ENCODE assay signal across 8 cellular contexts in genomic region chr15:74995779-74996765, GRCh38. TPM values are rescaled to one million over a fixed set of nuclear protein-coding genes. Genes with fewer than 3 reads are reported as not detected.
DNase-seq lines count a peak whose midpoint lies in the region; ATAC-seq, FAIRE-seq and TF ChIP-seq lines count a peak whose summit lies in the region.

No MANE protein-coding gene starts in this region.

- H3K4me2 ChIP-seq in H9 (ENCODE audit: insufficient read depth, insufficient read length, low read length): peak overlapping the region; percentile 82
- H3K4me2 ChIP-seq in mesendoderm (ENCODE audit: low read length): peak overlapping the region; percentile 87

- H3K56ac ChIP-seq in H9 (ENCODE audit: insufficient read length, low read depth, low read length) (no peak overlapping the region), mesendoderm (ENCODE audit: low read length) (peak overlapping the region; percentile 92)

- ATAC-seq in HG02852 (IDR thresholded peaks at IDR 0.05; ENCODE audit: unreplicated experiment) (no peak), GM18520 (IDR thresholded peaks at IDR 0.05; ENCODE audit: unreplicated experiment) (no peak)

- H3K79me1 ChIP-seq in H9 (ENCODE audit: insufficient read depth, low read depth, low read length, poor library complexity, severe bottlenecking) (peaks cover 2% of the 10 kb centered on the region), mesendoderm (ENCODE audit: low read length) (no peaks in the 10 kb centered on the region)

- in situ Hi-C loops in transverse colon (cut with MboI; ENCODE audit: low pct_ligation_motif_present in 1 of 4, low pct_unique_long_range_greater_than_20kb in 1 of 4, low sequenced_read_pairs in 3 of 4): no loop called here

- no peak overlapping the region for H2AFZ ChIP-seq in H9 (ENCODE audit: low read length)

- peaks cover 2 to 4% of the 10 kb centered on the region in 2 experiments; a peak in 3 of 5 replicates for H3K9me3 Mint-ChIP-seq in H9

- H2BK120ac ChIP-seq in H9 (ENCODE audit: low read depth, low read length, poor library complexity, severe bottlenecking): no peak overlapping the region
- H2BK120ac ChIP-seq in mesendoderm (ENCODE audit: low read depth, low read length): no peak overlapping the region

- no peak overlapping the region for H2BK12ac ChIP-seq in H9 (ENCODE audit: insufficient read length, low read depth, low read length)

- H3K9me3 ChIP-seq in H9 (ENCODE audit: control insufficient read depth, low read depth, low read length) (no peaks in the 10 kb centered on the region), transverse colon (no peaks in the 10 kb centered on the region)

- H2BK20ac ChIP-seq in H9 (ENCODE audit: low read depth, low read length, poor library complexity, severe bottlenecking): no peak overlapping the region

- H3K4me1 ChIP-seq in H9 (ENCODE audit: insufficient read depth, low read length): no peaks in the 10 kb centered on the region
- H3K4me1 ChIP-seq in mesendoderm (ENCODE audit: control insufficient read depth, low read depth, low read length): peaks cover 1% of the 10 kb centered on the region
- H3K4me1 ChIP-seq in transverse colon: peaks cover 0 to 24% (median 14%) of the 10 kb centered on the region in 4 donors

- H3K27ac ChIP-seq in H9 (ENCODE audit: insufficient read length, low read depth, low read length): no peak overlapping the region
- no peak overlapping the region for H3K27ac ChIP-seq in mesendoderm (ENCODE audit: low read depth, low read length)
- H3K27ac ChIP-seq in transverse colon: peak overlapping the region in 2 of 4 donors; percentile 2 to 34

- no peak overlapping the region for H2BK15ac ChIP-seq in H9 (ENCODE audit: low read depth, low read length)
- no peak overlapping the region for H2BK15ac ChIP-seq in mesendoderm (replicated peaks; ENCODE audit: low read depth)

- H4K8ac ChIP-seq in H9 (replicated peaks; ENCODE audit: insufficient read length, low read depth, low read length) (no peak overlapping the region), mesendoderm (ENCODE audit: low read depth, low read length) (no peak overlapping the region)

- H3K79me2 ChIP-seq in H9 (ENCODE audit: insufficient read depth, low read length) (no peaks in the 10 kb centered on the region), mesendoderm (ENCODE audit: control insufficient read depth, insufficient read depth, low read length) (no peaks in the 10 kb centered on the region)

- H3K9ac ChIP-seq in H9 (ENCODE audit: extremely low read depth, insufficient read length, low read length) (peak overlapping the region; percentile 76), mesendoderm (ENCODE audit: low read length) (peak overlapping the region; percentile 71)

- DNase-seq in H9 (peak; percentile 63), NCI-H526 (lab: John Stamatoyannopoulos, UW) (peak; percentile 44 to 65), cerebellum (ENCODE audit: low spot score) (peak; percentile 82), mesendoderm (peak; percentile 40), transverse colon (peak; percentile 45), GM19239 (ENCODE audit: insufficient read length, low spot score) (no peak)

- peaks cover 8 to 18% (median 14%) of the 10 kb centered on the region in 3 experiments; a peak in 6 of 7 replicates for H3K36me3 Mint-ChIP-seq in H9 (ENCODE audit: insufficient read depth in 1 of 3, low read depth in 3 of 3)

- H3K4me3 ChIP-seq in mesendoderm (ENCODE audit: low read length) (peak overlapping the region; percentile 66), transverse colon (peak overlapping the region; percentile 50 to 68 (median 60))

- no peak overlapping the region for H4K91ac ChIP-seq in H9 (ENCODE audit: insufficient read length, low read depth, low read length)

- no peaks in the 10 kb centered on the region for H4K20me1 ChIP-seq in H9 (ENCODE audit: control insufficient read depth, insufficient read depth, insufficient read length)

- TF ChIP-seq CTCF in H9 (conservative IDR thresholded peaks at IDR 0.05) (0 out of 3 replicates have a peak, but pooled peaks have one; percentile 24), transverse colon (IDR thresholded peaks at IDR 0.05) (no peak)

- H3K27me3 ChIP-seq in H9 (ENCODE audit: insufficient read depth, low read length) (no peaks in the 10 kb centered on the region), mesendoderm (ENCODE audit: insufficient read depth, low read length, poor library complexity) (peaks cover 2% of the 10 kb centered on the region), transverse colon (peaks cover 31% of the 10 kb centered on the region)

- H3T11ph ChIP-seq in H9 (ENCODE audit: low read length): no peak overlapping the region

- H2BK5ac ChIP-seq in H9 (ENCODE audit: insufficient read length, low read length) (no peak overlapping the region), mesendoderm (ENCODE audit: low read length) (no peak overlapping the region)

- peak overlapping the region; percentile 84 to 92 for H3K4me3 Mint-ChIP-seq in H9

- no peak for TF ChIP-seq EP300 in transverse colon (IDR thresholded peaks at IDR 0.05; ENCODE audit: low read depth)

- peak overlapping the region; percentile 80; the same call in 1 of the 2 replicates for H3K14ac ChIP-seq in H9 (ENCODE audit: insufficient read depth, low read length)

- H3K36me3 ChIP-seq in mesendoderm (ENCODE audit: control insufficient read depth, insufficient read depth, low read length) (no peaks in the 10 kb centered on the region), transverse colon (no peaks in the 10 kb centered on the region)

- TF ChIP-seq POLR2A in transverse colon (IDR thresholded peaks at IDR 0.05): no peak

- H2AK5ac ChIP-seq in H9 (ENCODE audit: insufficient read length, low read length) (no peak overlapping the region), mesendoderm (ENCODE audit: low read length) (no peak overlapping the region)

- intact Hi-C loops in transverse colon (cut with DNase I; ENCODE audit: low total_unique reads): no loop called here

- H3K4me1 Mint-ChIP-seq in H9: peaks cover 13 to 19% of the 10 kb centered on the region in 2 experiments

- no peak overlapping the region for H3K23ac ChIP-seq in H9 (ENCODE audit: insufficient read length, low read depth, low read length)
- no peak overlapping the region for H3K23ac ChIP-seq in mesendoderm (ENCODE audit: low read length)

- peak overlapping the region in 1 of 3 experiments; percentile 1; a peak in 4 of 7 replicates for H3K27ac Mint-ChIP-seq in H9

- H3K27me3 Mint-ChIP-seq in H9 (ENCODE audit: low read depth): peaks cover 25% of the 10 kb centered on the region

- FAIRE-seq in GM19239 (lab: Jason Lieb, UNC): no peak

- peaks cover 8% of the 10 kb centered on the region for H3K23me2 ChIP-seq in H9 (ENCODE audit: insufficient read length, low read depth, low read length, poor library complexity, severe bottlenecking)

- H3K18ac ChIP-seq in H9 (ENCODE audit: insufficient read length, low read depth, low read length): peak overlapping the region; percentile 76
- H3K18ac ChIP-seq in mesendoderm (ENCODE audit: low read length): no peak overlapping the region

- no CpG with 5 or more reads among the region's 42 CpGs for WGBS in H9 (ENCODE audit: extremely low coverage, insufficient read length, low lambda C conversion rate)
- no CpG with 5 or more reads among the region's 42 CpGs for WGBS in mesendoderm (ENCODE audit: extremely low coverage, insufficient coverage, low lambda C conversion rate)
- WGBS in transverse colon (ENCODE audit: low coverage in 1 of 2), 2 donors: 12 to 51% methylated on average over 2 to 28 of the region's 42 CpGs

- no peak overlapping the region for H3K4ac ChIP-seq in H9 (ENCODE audit: low read depth, low read length)
- no peak overlapping the region for H3K4ac ChIP-seq in mesendoderm (ENCODE audit: low read depth, low read length)

- H4K5ac ChIP-seq in H9 (ENCODE audit: insufficient read length, low read depth, low read length) (no peak overlapping the region), mesendoderm (ENCODE audit: low read length) (no peak overlapping the region)

RNA-seq across cellular contexts. Expression of gene SCAMP5, which starts 0.7 kb away (rescaled TPM):
- total RNA-seq in H9 (2021) (45.8 and 47.8 TPM in 2 replicates), cerebellum (49.6 TPM), transverse colon (10 to 100 TPM in 3 of 4 donors, not detected in 1; 11.3 to 24.8 (median 15.8) TPM)
- 17.2 TPM for polyA plus RNA-seq in mesendoderm (2013, experiment 1 of 2)
- 17.7 TPM for polyA plus RNA-seq in mesendoderm (2013, experiment 2 of 2)

RNA-seq across cellular contexts. Expression of gene PPCDC, which starts 27.3 kb away (rescaled TPM):
- 17.6 and 22.7 TPM in 2 replicates for total RNA-seq in H9 (2021)
- total RNA-seq in cerebellum: 14.3 TPM
- polyA plus RNA-seq in mesendoderm (2013, experiment 1 of 2): 10.8 TPM
- polyA plus RNA-seq in mesendoderm (2013, experiment 2 of 2): 11.7 TPM
- total RNA-seq in transverse colon: 10 to 100 TPM in 3 of 4 donors, 1 to 10 TPM in 1; 5.2 to 54.5 (median 25.2) TPM

RNA-seq across cellular contexts. Expression of gene RPP25, which starts 39.5 kb away (rescaled TPM):
- 12.6 and 13.0 TPM in 2 replicates for total RNA-seq in H9 (2021)
- 1.7 TPM for total RNA-seq in cerebellum
- polyA plus RNA-seq in mesendoderm (2013, experiment 1 of 2): 4.9 TPM
- 5.1 TPM for polyA plus RNA-seq in mesendoderm (2013, experiment 2 of 2)
- total RNA-seq in transverse colon: 10 to 100 TPM; 10.1 to 28.4 (median 16.5) TPM

RNA-seq across cellular contexts. Expression of gene COX5A, which starts 58.2 kb away (rescaled TPM):
- total RNA-seq in H9 (2021) (331 and 336 TPM in 2 replicates), cerebellum (37.8 TPM), transverse colon (100 to 1,000 TPM; 135 to 437 (median 219) TPM)
- polyA plus RNA-seq in mesendoderm (2013, experiment 1 of 2): 353 TPM
- polyA plus RNA-seq in mesendoderm (2013, experiment 2 of 2): 361 TPM
